In genomic region chr13:93007928-93008327, GRCh38 we compare ENCODE assay signal across 34 cellular contexts.
"Had no signal": no experiment of that assay in that cellular context is flagged by ENCODE, and none has a peak within 500 bp of the region (broad histone marks: within the 10 kb centered on the region; RNA-seq: fewer than 3 reads in every experiment).

No MANE protein-coding gene starts in this region.

- FAIRE-seq: astrocyte, bronchial epithelial cell had no signal

- ATAC-seq: activated naive CD4-positive, alpha-beta T cell treated with anti-CD3 and anti-CD28 coated beads, Interleukin-2, amount 50 U/mL, for 72 hours; activated naive CD8-positive, alpha-beta T cell treated with anti-CD3 and anti-CD28 coated beads, Interleukin-2, amount 50 U/mL, for 24 hours; activated T-cell treated with anti-CD3 and anti-CD28 coated beads, Interleukin-2, amount 50 U/mL, for 4 hours; activated T-cell treated with anti-CD3 and anti-CD28 coated beads, Interleukin-2, amount 50 U/mL, for 72 hours; activated T-helper 17 cell treated with anti-CD3 and anti-CD28 coated beads, Interleukin-2, amount 50 U/mL, for 72 hours; body of pancreas had no signal

- H3K36me3 ChIP-seq: adrenal gland, ascending aorta, brain microvascular endothelial cell, breast epithelium, cardiac muscle cell had no signal

- DNase-seq: activated effector memory CD4-positive, alpha-beta T cell treated with anti-CD3 and anti-CD28 coated beads, Interleukin-2, amount 50 U/mL, for 16 hours; activated effector memory CD4-positive, alpha-beta T cell treated with Interleukin-2 at 50 U/mL for 16 hours; activated gamma-delta T cell; activated gamma-delta T cell treated with Interleukin-2 at 50 U/mL for 16 hours; activated naive CD4-positive, alpha-beta T cell; activated naive CD4-positive, alpha-beta T cell treated with anti-CD3 and anti-CD28 coated beads for 36 hours; activated naive CD4-positive, alpha-beta T cell treated with anti-CD3 and anti-CD28 coated beads, Interleukin-2, amount 10 ng/mL, durations not matched to agents 7 days and 5 days; activated naive CD4-positive, alpha-beta T cell treated with anti-CD3 and anti-CD28 coated beads, Interleukin-2, amount 50 U/mL, for 16 hours; activated naive CD4-positive, alpha-beta T cell treated with Interleukin-2 at 50 U/mL for 16 hours; activated naive CD8-positive, alpha-beta T cell treated with anti-CD3 and anti-CD28 coated beads for 36 hours; activated naive CD8-positive, alpha-beta T cell treated with anti-CD3 and anti-CD28 coated beads, Interleukin-2, amount 10 ng/mL, durations not matched to agents 7 days and 5 days; activated naive CD8-positive, alpha-beta T cell treated with anti-CD3 and anti-CD28 coated beads, Interleukin-2, amount 50 U/mL, for 24 hours; activated T-cell treated with anti-CD3 and anti-CD28 coated beads for 4 hours; activated T-cell treated with anti-CD3 and anti-CD28 coated beads, Interleukin-2, amount 50 U/mL, for 1 hour; activated T-cell treated with anti-CD3 and anti-CD28 coated beads, Interleukin-2, amount 50 U/mL, for 24 hours; activated T-cell treated with anti-CD3 and anti-CD28 coated beads, Interleukin-2, amount 50 U/mL, for 4 hours; activated T-cell treated with anti-CD3 and anti-CD28 coated beads, Interleukin-2, amount 50 U/mL, for 48 hours; activated T-cell treated with anti-CD3 and anti-CD28 coated beads, Interleukin-2, amount 50 U/mL, for 72 hours; adrenal gland; amniotic stem cell; amygdala; anterior cingulate cortex; aorta; body of pancreas; brain microvascular endothelial cell; central memory CD4-positive, alpha-beta T cell; cerebellar nuclear complex had no signal

- H3K27ac ChIP-seq: adrenal gland, ascending aorta, body of pancreas, brain microvascular endothelial cell, breast epithelium, cardiac muscle cell had no signal

- H3K4me3 ChIP-seq: adrenal gland, ascending aorta, body of pancreas, breast epithelium, cardiac muscle cell had no signal

- H3K9me3 ChIP-seq: adrenal gland, body of pancreas had no signal

- H3K4me1 ChIP-seq: adrenal gland, ascending aorta, body of pancreas, breast epithelium had no signal

- H3K27me3 ChIP-seq: adrenal gland, ascending aorta, body of pancreas, brain microvascular endothelial cell, breast epithelium, cardiac muscle cell had no signal
